In genomic region chr19:50721441-50722137, GRCh38 we compare ENCODE assay signal across 26 cellular contexts. TPM values are rescaled to one million over a fixed set of nuclear protein-coding genes. Genes with fewer than 3 reads are reported as not detected.
DNase-seq lines count a peak whose midpoint lies in the region; ATAC-seq and TF ChIP-seq lines count a peak whose summit lies in the region.
"Had no signal": no experiment of that assay in that cellular context is flagged by ENCODE, and none has a peak within 500 bp of the region (broad histone marks: within the 10 kb centered on the region; RNA-seq: fewer than 3 reads in every experiment).

No MANE protein-coding gene starts in this region.

- H3K9me2 ChIP-seq in HCT116 (ENCODE audit: insufficient read depth), result no peaks in the 10 kb centered on the region

- no peak overlapping the region for H3K4me2 ChIP-seq in HCT116 (ENCODE audit: low read length)

- peaks cover 13% of the 10 kb centered on the region for H3K4me1 Mint-ChIP-seq in T-helper 17 cell
- H3K4me1 Mint-ChIP-seq in stimulated activated naive B cell treated with anti-CD40 and anti-IgM and Interleukin-4, amounts not matched to agents 10 μg/mL and 1 μg/mL and 100 μg/mL, for 72 hours, result peaks cover 36 to 52% of the 10 kb centered on the region in 2 donors

- no peak overlapping the region for H3K27ac Mint-ChIP-seq in T-helper 17 cell
- no peak overlapping the region for H3K27ac Mint-ChIP-seq in stimulated activated naive B cell treated with anti-CD40 and anti-IgM and Interleukin-4, amounts not matched to agents 10 μg/mL and 1 μg/mL and 100 μg/mL, for 72 hours
- H3K27ac Mint-ChIP-seq: activated naive CD4-positive, alpha-beta T cell treated with anti-CD3 and anti-CD28 coated beads, Interleukin-2, amount 50 U/mL, for 72 hours had no signal

- 64 to 77% methylated on average over 10 of the region's 10 CpGs for WGBS in tibial nerve, 2 donors

- H3K27me3 ChIP-seq in HCT116 (ENCODE audit: insufficient read depth, low read length) (no peaks in the 10 kb centered on the region), tibial nerve (peaks cover 0 to 91% of the 10 kb centered on the region in 2 donors)

- H3K4me1 ChIP-seq in HCT116 (ENCODE audit: control insufficient read depth in 1 of 2, insufficient read depth in 2 of 2, low read length in 2 of 2), result peaks cover 18 to 50% of the 10 kb centered on the region in 2 experiments; a peak in 3 of 4 replicates
- H3K4me1 ChIP-seq in tibial nerve, result peaks cover 0 to 59% (median 21%) of the 10 kb centered on the region in 4 donors

- H3K36me3 ChIP-seq in HCT116 (ENCODE audit: control insufficient read depth in 1 of 2, insufficient read depth in 2 of 2, low read length in 2 of 2) (no peaks in the 10 kb centered on the region), tibial nerve (no peaks in the 10 kb centered on the region)
- H3K36me3 ChIP-seq: breast epithelium, pancreas had no signal

- peaks cover 14% of the 10 kb centered on the region for H3K79me2 ChIP-seq in HCT116 (ENCODE audit: insufficient read depth, low read length)

- BruUV-seq in HCT116 (replicated peaks; lab: Mats Ljungman, UMichigan), result no TSS peak

- H3K27ac ChIP-seq in HCT116 (ENCODE audit: low read depth, low read length) (no peak overlapping the region), tibial nerve (no peak overlapping the region)
- H3K27ac ChIP-seq: pancreas had no signal

- CTCF ChIA-PET in AG04449 (lab: Yijun Ruan, JAX), result interaction anchor here (1.0 to 5.5 kb wide), 6 partner anchors 9 to 211 kb away, joined by 3 to 61 read pairs (median 15); partner anchors contain the start of gene JOSD2
- CTCF ChIA-PET in HCT116 (lab: Charles Lee), result interaction anchor here (1.5 kb wide), 1 partner anchor 201 kb away, joined by 4 read pairs; no protein-coding TSS in a partner anchor

- TF ChIP-seq RAD21 in HCT116 (IDR thresholded peaks at IDR 0.05; ENCODE audit: low read depth), result no peak

- ATAC-seq in HCT116 (no peak), T-helper 17 cell (no peak), HG02970 (IDR thresholded peaks at IDR 0.05; ENCODE audit: low FRiP score, unreplicated experiment) (no peak)
- no peak for ATAC-seq in stimulated activated naive B cell treated with anti-CD40 and anti-IgM and Interleukin-4, amounts not matched to agents 10 μg/mL and 1 μg/mL and 100 μg/mL, for 72 hours (replicated peaks)
- ATAC-seq: activated naive CD4-positive, alpha-beta T cell treated with anti-CD3 and anti-CD28 coated beads, Interleukin-2, amount 50 U/mL, for 72 hours; pancreas had no signal

- no peak for DNase-seq in AG04449 (ENCODE audit: low read depth, low spot score)
- no peak for DNase-seq in HCT116 (ENCODE audit: low read depth, low spot score)
- no peak for DNase-seq in T-helper 17 cell
- DNase-seq in kidney tubule cell (ENCODE audit: low spot score), result peak; percentile 22
- DNase-seq in stimulated activated naive B cell treated with anti-CD40 and anti-IgM and Interleukin-4, amounts not matched to agents 10 μg/mL and 1 μg/mL and 100 μg/mL, for 72 hours, result no peak
- DNase-seq in tibial nerve (ENCODE audit: low spot score in 2 of 2), result no peak
- no peak for DNase-seq in DMS53 treated with DMSO at 0.1 percent for 48 hours (lab: John Stamatoyannopoulos, UW; ENCODE audit: unreplicated experiment)
- DNase-seq: activated CD4-positive, alpha-beta T cell treated with anti-CD3 and anti-CD28 coated beads, Interleukin-2, amount 50 U/mL, for 4 hours; activated T-cell treated with anti-CD3 and anti-CD28 coated beads, Interleukin-2, amount 50 U/mL, for 1 hour; DMS53; hippocampal formation; KG1; kidney glomerular epithelial cell; NCI-H1694 treated with DMSO at 0.1 percent for 48 hours; NCI-H510A; pancreas; stimulated activated CD4-positive, alpha-beta T cell treated with anti-CD3 and anti-CD28 coated beads, Interleukin-4, amount 100 ng/mL, for 24 hours; stimulated activated CD8-positive, alpha-beta memory T cell treated with anti-CD3 and anti-CD28 coated beads, Interleukin-4, amount 100 ng/mL, for 48 hours had no signal

- H3K36me3 Mint-ChIP-seq in T-helper 17 cell (ENCODE audit: low read depth), result peaks cover 6% of the 10 kb centered on the region
- H3K36me3 Mint-ChIP-seq in stimulated activated naive B cell treated with anti-CD40 and anti-IgM and Interleukin-4, amounts not matched to agents 10 μg/mL and 1 μg/mL and 100 μg/mL, for 72 hours, result peaks cover 6 to 11% of the 10 kb centered on the region in 2 donors

- TF ChIP-seq POLR2A in HCT116 (IDR thresholded peaks at IDR 0.05; ENCODE audit: borderline replicate concordance, extremely low read depth, insufficient read depth, insufficient read length) (no peak), tibial nerve (IDR thresholded peaks at IDR 0.05) (no peak)

- H3K4me3 ChIP-seq in AG04449 (ENCODE audit: low read depth, low read length) (peak overlapping the region; percentile 92), HCT116 (replicated peaks in 1 of 2; ENCODE audit: low read depth in 1 of 2, low read length in 2 of 2) (no peak overlapping the region), tibial nerve (no peak overlapping the region)
- H3K4me3 ChIP-seq: dorsolateral prefrontal cortex, pancreas had no signal

- intact Hi-C loops in HCT116 (cut with micrococcal nuclease), result loop anchor here (5.0 kb wide), 1 partner anchor 61 kb away; no protein-coding TSS in a partner anchor

- TF ChIP-seq EP300 in tibial nerve (IDR thresholded peaks at IDR 0.05), result no peak

- peaks cover 0 to 2% of the 10 kb centered on the region in 2 donors for H3K9me3 Mint-ChIP-seq in stimulated activated naive B cell treated with anti-CD40 and anti-IgM and Interleukin-4, amounts not matched to agents 10 μg/mL and 1 μg/mL and 100 μg/mL, for 72 hours
- H3K9me3 Mint-ChIP-seq: activated naive CD4-positive, alpha-beta T cell treated with anti-CD3 and anti-CD28 coated beads, Interleukin-2, amount 50 U/mL, for 72 hours had no signal

- RAD21 ChIA-PET in HCT116 (lab: Charles Lee; ENCODE audit: low non-redundant PET in 1 of 2, low total read pairs in 2 of 2, uncharacterized antibody in 2 of 2, unreplicated experiment in 2 of 2), result no interaction called here

- POLR2A ChIA-PET in AG04449 (lab: Yijun Ruan, JAX) (no interaction called here), HCT116 (lab: Charles Lee) (no interaction called here)

- H3K9ac ChIP-seq in HCT116 (ENCODE audit: low read length), result no peak overlapping the region

- H3K27me3 Mint-ChIP-seq in T-helper 17 cell, result peaks cover 66% of the 10 kb centered on the region
- peaks cover 67 to 74% of the 10 kb centered on the region in 2 donors for H3K27me3 Mint-ChIP-seq in stimulated activated naive B cell treated with anti-CD40 and anti-IgM and Interleukin-4, amounts not matched to agents 10 μg/mL and 1 μg/mL and 100 μg/mL, for 72 hours

- H3K9me3 ChIP-seq in HCT116 (ENCODE audit: control insufficient read depth in 1 of 2, insufficient read depth in 1 of 2, low read depth in 1 of 2, low read length in 2 of 2) (no peaks in the 10 kb centered on the region), T-helper 17 cell (ENCODE audit: control insufficient read depth, low read length, poor library complexity, severe bottlenecking) (no peaks in the 10 kb centered on the region), tibial nerve (no peaks in the 10 kb centered on the region)
- H3K9me3 ChIP-seq: breast epithelium, pancreas had no signal

- TF ChIP-seq CTCF in AG04449 (IDR thresholded peaks at IDR 0.05; ENCODE audit: insufficient read depth, low read length, missing control alignments) (no peak), HCT116 (IDR thresholded peaks at IDR 0.05 in 2 of 3, conservative IDR thresholded peaks at IDR 0.05 in 1 of 3; ENCODE audit: borderline replicate concordance in 1 of 3, insufficient read depth in 1 of 3, low read depth in 2 of 3, low read length in 2 of 3) (no peak), tibial nerve (IDR thresholded peaks at IDR 0.05) (no peak)

- H3K4me3 Mint-ChIP-seq in T-helper 17 cell, result peak overlapping the region; percentile 13
- no peak overlapping the region for H3K4me3 Mint-ChIP-seq in stimulated activated naive B cell treated with anti-CD40 and anti-IgM and Interleukin-4, amounts not matched to agents 10 μg/mL and 1 μg/mL and 100 μg/mL, for 72 hours

- no peaks in the 10 kb centered on the region for H4K20me1 ChIP-seq in HCT116 (ENCODE audit: insufficient read depth)

- H2AFZ ChIP-seq in HCT116 (ENCODE audit: low read depth, low read length, poor library complexity, severe bottlenecking), result no peak overlapping the region

TF ChIP-seq in HCT116, 20 proteins besides CTCF, POLR2A, EP300 and RAD21:
- TF ChIP-seq TCF7L2 (IDR thresholded peaks at IDR 0.05; ENCODE audit: borderline replicate concordance, extremely low read depth, insufficient read depth, insufficient read length) (peak; percentile 60), ZNF274 (IDR thresholded peaks at IDR 0.05; ENCODE audit: low read depth, low read length) (no peak), CEBPB (IDR thresholded peaks at IDR 0.05; ENCODE audit: low read depth) (no peak), EGR1 (IDR thresholded peaks at IDR 0.05; ENCODE audit: low read depth) (no peak)

RNA-seq across cellular contexts. Expression of gene CLEC11A, which starts 1.6 kb away (rescaled TPM):
- total RNA-seq in HCT116 (2021; ENCODE audit: unreplicated experiment), result 7.1 TPM
- 8.3 and 10.0 TPM in 2 replicates for polyA plus RNA-seq in HCT116 (2012)
- total RNA-seq in T-helper 17 cell, result under 1 TPM in 1 of 2 donors, not detected in 1; 0.39 TPM
- total RNA-seq in tibial nerve, result 10 to 100 TPM; 13.3 to 53.1 (median 25.9) TPM

RNA-seq across cellular contexts. Expression of gene SHANK1, which starts 2.0 kb away (rescaled TPM):
- 3.0 TPM for total RNA-seq in HCT116 (2021; ENCODE audit: unreplicated experiment)
- 0.70 and 2.0 TPM in 2 replicates for polyA plus RNA-seq in HCT116 (2012)
- total RNA-seq in T-helper 17 cell, result not detected
- total RNA-seq in tibial nerve, result 1 to 10 TPM in 1 of 4 donors, under 1 TPM in 2, not detected in 1; 0.21 to 3.3 (median 0.30) TPM

RNA-seq across cellular contexts. Expression of gene GPR32, which starts 48.7 kb away (rescaled TPM):
- total RNA-seq in HCT116 (2021; ENCODE audit: unreplicated experiment) (not detected), T-helper 17 cell (not detected), tibial nerve (not detected)
- 0.09 TPM in 1 of 2 replicates, not detected in the other for polyA plus RNA-seq in HCT116 (2012)
- total RNA-seq: activated naive CD4-positive, alpha-beta T cell treated with anti-CD3 and anti-CD28 coated beads, Interleukin-2, amount 50 U/mL, for 72 hours; breast epithelium; dorsolateral prefrontal cortex; OCI-LY7; pancreas; SK-MEL-5; skeletal muscle tissue; temporal lobe had no signal
- polyA plus RNA-seq: pancreas had no signal
